ENCODE assay signal across 8 cellular contexts in the genomic region with DNA sequence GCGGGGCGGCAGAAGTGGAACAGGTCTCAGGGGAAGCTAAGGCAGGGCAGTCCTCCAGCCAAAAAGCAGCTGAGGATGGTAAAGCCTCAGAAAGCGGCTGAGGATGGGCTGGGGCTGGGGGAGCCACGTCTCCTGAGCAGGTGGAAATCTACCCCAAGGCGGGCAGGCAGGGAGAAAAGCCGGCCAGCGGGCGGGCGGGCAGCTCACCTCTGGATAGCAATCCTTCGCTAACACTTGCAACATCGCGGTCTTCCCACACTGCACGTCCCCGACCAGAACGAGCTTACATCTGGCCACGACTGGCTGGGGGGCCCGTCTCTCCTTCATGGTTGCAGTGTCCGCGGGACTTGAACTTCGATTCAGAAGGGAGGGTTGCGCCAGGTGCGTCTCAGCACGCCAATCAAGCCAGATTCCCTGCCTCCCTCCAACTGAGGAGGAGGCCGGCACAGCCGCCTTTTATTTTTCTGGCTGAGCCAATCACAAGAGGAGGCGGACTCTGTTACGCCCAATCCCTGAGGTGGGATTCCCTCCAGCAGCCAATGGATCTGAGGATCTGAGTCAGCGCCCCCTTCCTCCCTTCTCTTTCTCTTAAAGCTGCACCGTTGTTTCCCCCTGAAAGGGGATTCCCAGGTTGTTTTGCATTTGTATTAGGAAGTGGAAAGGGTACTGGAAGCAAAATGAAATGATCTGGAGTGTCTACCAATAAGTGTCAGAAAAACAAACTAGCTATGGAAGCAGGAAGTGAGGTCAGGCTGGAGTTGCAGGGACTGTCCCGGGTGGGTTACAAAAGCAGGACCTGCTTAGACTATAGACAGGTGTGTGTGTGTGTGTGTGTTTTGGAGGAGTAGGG. TPM values are rescaled to one million over a fixed set of nuclear protein-coding genes. Genes with fewer than 3 reads are reported as not detected.
DNase-seq lines count a peak whose midpoint lies in the region; TF ChIP-seq lines count a peak whose summit lies in the region.

A gene (minus strand): TSS at position 430 of the 850 bp plus-strand sequence. CDS start 103 bp downstream, at position 327.

- peaks cover 18% of the 10 kb centered on the region for H3K4me1 ChIP-seq in suprapubic skin

- peaks cover 12% of the 10 kb centered on the region for H3K27me3 Mint-ChIP-seq in activated naive CD4-positive, alpha-beta T cell treated with anti-CD3 and anti-CD28 coated beads, Interleukin-2, amount 50 U/mL, for 24 hours

- H3K9me3 ChIP-seq in suprapubic skin: no peaks in the 10 kb centered on the region

- H3K27ac ChIP-seq in suprapubic skin: peak within 1 kb of the TSS; percentile 6

- H3K36me3 ChIP-seq in GM06990 (ENCODE audit: control insufficient read depth, insufficient read depth, low read length): peaks cover 6% of the 10 kb centered on the region
- H3K36me3 ChIP-seq in suprapubic skin: no peaks in the 10 kb centered on the region

- 2% methylated on average over 15 of the region's 30 CpGs for WGBS in suprapubic skin

- H3K27ac Mint-ChIP-seq in activated naive CD4-positive, alpha-beta T cell treated with anti-CD3 and anti-CD28 coated beads, Interleukin-2, amount 50 U/mL, for 24 hours: peak within 1 kb of the TSS; percentile 73

- no peak for TF ChIP-seq EP300 in suprapubic skin (IDR thresholded peaks at IDR 0.05)

- in situ Hi-C loops in SK-MEL-5 (cut with HindIII; ENCODE audit: low pct_unique_long_range_greater_than_20kb, low sequenced_read_pairs): no loop called here

- no peaks in the 10 kb centered on the region for H3K9me3 Mint-ChIP-seq in activated naive CD4-positive, alpha-beta T cell treated with anti-CD3 and anti-CD28 coated beads, Interleukin-2, amount 50 U/mL, for 24 hours

- H3K36me3 Mint-ChIP-seq in activated naive CD4-positive, alpha-beta T cell treated with anti-CD3 and anti-CD28 coated beads, Interleukin-2, amount 50 U/mL, for 24 hours: peaks cover 2% of the 10 kb centered on the region

- H3K27me3 ChIP-seq in GM06990 (replicated peaks; ENCODE audit: control insufficient read depth, insufficient read depth, low read length): no peaks in the 10 kb centered on the region
- H3K27me3 ChIP-seq in suprapubic skin: peaks cover 15% of the 10 kb centered on the region

- peaks cover 22% of the 10 kb centered on the region for H3K4me1 Mint-ChIP-seq in activated naive CD4-positive, alpha-beta T cell treated with anti-CD3 and anti-CD28 coated beads, Interleukin-2, amount 50 U/mL, for 24 hours

- peak; percentile 6 for TF ChIP-seq CTCF in GM06990 (IDR thresholded peaks at IDR 0.05; ENCODE audit: insufficient read depth, low read length, poor library complexity, severe bottlenecking)
- TF ChIP-seq CTCF in HFF-Myc (IDR thresholded peaks at IDR 0.05; ENCODE audit: low read depth, low read length, missing control alignments): peak; percentile 8
- no peak for TF ChIP-seq CTCF in suprapubic skin (IDR thresholded peaks at IDR 0.05)

- H3K4me3 ChIP-seq in GM06990 (replicated peaks; ENCODE audit: low read depth, low read length): peak within 1 kb of the TSS; percentile 80
- peak within 1 kb of the TSS; percentile 52 for H3K4me3 ChIP-seq in HFF-Myc (replicated peaks; ENCODE audit: low read depth, low read length)
- peak within 1 kb of the TSS; percentile 53 for H3K4me3 ChIP-seq in suprapubic skin

- H3K4me3 Mint-ChIP-seq in activated naive CD4-positive, alpha-beta T cell treated with anti-CD3 and anti-CD28 coated beads, Interleukin-2, amount 50 U/mL, for 24 hours: peak within 1 kb of the TSS; percentile 92

- DNase-seq in GM06990 (ENCODE audit: extremely low read depth, insufficient read length): peak; percentile 84
- peak; percentile 77 for DNase-seq in HFF-Myc (ENCODE audit: extremely low read depth, low read depth)
- DNase-seq in MV-4-11 (lab: John Stamatoyannopoulos, UW): peak; percentile 87
- peak; percentile 93 for DNase-seq in SK-MEL-5 (ENCODE audit: low read depth, low spot score)
- peak; percentile 94 for DNase-seq in globus pallidus (ENCODE audit: low spot score)
- DNase-seq in non-pigmented ciliary epithelial cell (ENCODE audit: low read depth): peak; percentile 67
- DNase-seq in suprapubic skin (ENCODE audit: low spot score in 2 of 2): peak; percentile 94 to 96

- peak; percentile 34 to 80 for TF ChIP-seq POLR2A in suprapubic skin (IDR thresholded peaks at IDR 0.05)

RNA-seq across cellular contexts. Expression of the gene that starts here (rescaled TPM):
- total RNA-seq in SK-MEL-5 (2014; rRNA removed; shearing (Covaris generic)): 0.11 and 0.13 TPM in 2 replicates
- polyA plus RNA-seq in SK-MEL-5 (2015; cell fraction: cytosol; rRNA removed): 0.39 and 0.88 TPM in 2 replicates
- 0.99 and 1.2 TPM in 2 replicates for polyA plus RNA-seq in SK-MEL-5 (2015; cell fraction: nucleus; rRNA removed)
- total RNA-seq in suprapubic skin: 1 to 10 TPM in 1 of 4 donors, under 1 TPM in 2, not detected in 1; 0.40 to 1.1 (median 0.65) TPM

Comparison
In these comparisons a context has a peak if more than half of its experiments do, and no peak if none do; other contexts are left out.
1. Peak in every context shown above with its lines: DNase-seq, H3K4me3 ChIP-seq and H3K27ac ChIP-seq.
2. CTCF ChIP-seq: peak in GM06990 (single experiment) and HFF-Myc (single experiment); none in suprapubic skin (0 of 2).